In genomic region chr5:142319560-142320426, GRCh38 we compare ENCODE assay signal across 1 cellular context.
TF ChIP-seq lines count a peak whose summit lies in the region.

No MANE protein-coding gene starts in this region.

TF ChIP-seq in H1, 55 proteins besides CTCF, POLR2A, EP300 and RAD21:
- TF ChIP-seq RXRA (IDR thresholded peaks at IDR 0.05; ENCODE audit: insufficient read depth, low read depth, low read length) = no peak
- TF ChIP-seq SIN3A (conservative IDR thresholded peaks at IDR 0.05 in 1 of 2, IDR thresholded peaks at IDR 0.05 in 1 of 2; ENCODE audit: low read depth in 1 of 2, low read length in 2 of 2) = peak; percentile 86 to 97
- no peak for TF ChIP-seq CBX8 (IDR thresholded peaks at IDR 0.05; ENCODE audit: borderline replicate concordance, low read depth, low read length)
- TF ChIP-seq POU5F1 (IDR thresholded peaks at IDR 0.05; ENCODE audit: low read depth, low read length) = no peak
- TF ChIP-seq FOSL1 (IDR thresholded peaks at IDR 0.05; ENCODE audit: insufficient read depth, low read depth, low read length) = no peak
- no peak for TF ChIP-seq TEAD4 (IDR thresholded peaks at IDR 0.05; ENCODE audit: low read depth, low read length)
- TF ChIP-seq RBBP5 (IDR thresholded peaks at IDR 0.05; ENCODE audit: borderline replicate concordance, low read depth, low read length) = no peak
- peak; percentile 80 for TF ChIP-seq NANOG (IDR thresholded peaks at IDR 0.05; ENCODE audit: insufficient read depth, low read depth, low read length, poor library complexity, severe bottlenecking)
- TF ChIP-seq MAX (IDR thresholded peaks at IDR 0.05) = no peak
- no peak for TF ChIP-seq MAFK (IDR thresholded peaks at IDR 0.05; ENCODE audit: low read depth, low read length)
- no peak for TF ChIP-seq HDAC6 (IDR thresholded peaks at IDR 0.05; ENCODE audit: low read depth, low read length)
- no peak for TF ChIP-seq TCF12 (IDR thresholded peaks at IDR 0.05; ENCODE audit: low read depth, low read length)
- TF ChIP-seq ASH2L (IDR thresholded peaks at IDR 0.05; ENCODE audit: low read length) = no peak
- TF ChIP-seq ATF2 (IDR thresholded peaks at IDR 0.05; ENCODE audit: low read length) = no peak
- no peak for TF ChIP-seq SIX5 (IDR thresholded peaks at IDR 0.05; ENCODE audit: low read depth, low read length)
- no peak for TF ChIP-seq SAP30 (IDR thresholded peaks at IDR 0.05; ENCODE audit: insufficient read depth, insufficient replicate concordance, low read length)
- no peak for TF ChIP-seq KDM5A (IDR thresholded peaks at IDR 0.05; ENCODE audit: low read length)
